8 cellular contexts compared by ENCODE assay signal in the genomic region with DNA sequence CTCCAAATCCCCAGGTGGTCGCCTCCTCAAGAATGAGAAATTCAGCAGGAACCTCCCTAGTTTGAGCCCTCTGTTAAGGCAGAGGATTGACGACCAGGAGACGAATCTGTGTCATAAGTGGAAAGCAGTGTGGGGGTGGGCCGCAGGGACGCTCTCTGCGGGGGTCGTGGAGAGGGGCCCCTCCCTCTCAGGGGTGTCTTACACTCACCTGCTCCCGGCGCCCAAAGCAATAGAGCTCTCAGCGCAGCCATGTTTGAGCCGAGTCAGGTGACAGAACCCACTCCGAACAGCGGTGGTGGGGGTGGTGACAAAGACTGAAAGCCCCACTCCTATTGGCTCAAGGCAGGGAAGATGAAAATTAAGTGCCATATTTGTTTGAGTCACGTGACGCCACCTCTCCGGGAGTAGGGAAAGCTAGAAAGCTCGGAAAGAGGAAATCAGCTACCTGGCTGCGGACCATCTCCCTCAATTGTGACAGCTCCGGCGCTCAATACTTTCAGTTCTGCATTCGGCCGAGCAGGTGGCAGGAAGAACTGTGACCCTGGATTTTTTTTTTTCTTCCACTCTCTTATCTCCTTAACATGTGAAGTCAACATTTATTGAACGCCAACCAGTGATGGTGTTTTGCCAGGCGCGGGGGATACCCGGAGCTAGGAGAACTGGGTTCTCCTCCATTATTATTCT. TPM values are rescaled to one million over a fixed set of nuclear protein-coding genes. Genes with fewer than 3 reads are reported as not detected.
DNase-seq lines count a peak whose midpoint lies in the region; ATAC-seq lines count a peak whose summit lies in the region.

A gene (minus strand): TSS at position 265 of the 684 bp plus-strand sequence. CDS start 627 bp downstream, outside the sequence.

- peaks cover 18% of the 10 kb centered on the region for H3K36me3 ChIP-seq in CD8-positive, alpha-beta memory T cell (ENCODE audit: insufficient read depth, low read length)

- H3K9me3 Mint-ChIP-seq in CD8-positive, alpha-beta memory T cell: no peaks in the 10 kb centered on the region
- no peaks in the 10 kb centered on the region for H3K9me3 Mint-ChIP-seq in effector memory CD8-positive, alpha-beta T cell

- H3K4me1 ChIP-seq in CD8-positive, alpha-beta memory T cell (ENCODE audit: insufficient read depth, low read length): peaks cover 39% of the 10 kb centered on the region

- CTCF ChIA-PET in CD8-positive, alpha-beta memory T cell (lab: Charles Lee): interaction anchor here (0.9 to 1.3 kb wide), 3 partner anchors 10 to 998 kb away, joined by 3 to 5 read pairs (median 3); no protein-coding TSS in a partner anchor

- POLR2A ChIA-PET in CD8-positive, alpha-beta memory T cell (lab: Charles Lee): interaction anchor here (0.7 to 1.2 kb wide), 4 partner anchors 121 to 979 kb away, joined by 3 read pairs; a partner anchor contains a TSS

- no peaks in the 10 kb centered on the region for H3K27me3 ChIP-seq in CD8-positive, alpha-beta memory T cell (ENCODE audit: insufficient read depth, low read length, poor library complexity, severe bottlenecking)

- H3K4me3 Mint-ChIP-seq in CD8-positive, alpha-beta memory T cell: peak within 1 kb of the TSS; percentile 96 to 99 (median 98)
- peak within 1 kb of the TSS; percentile 97 for H3K4me3 Mint-ChIP-seq in effector memory CD8-positive, alpha-beta T cell

- peak; percentile 83 to 92 (median 89) for DNase-seq in CD8-positive, alpha-beta memory T cell
- DNase-seq in HS-5 (ENCODE audit: low read depth) (peak; percentile 78), medulla oblongata (ENCODE audit: extremely low spot score) (peak; percentile 98)
- peak; percentile 88 for DNase-seq in NK-92 treated with Interleukin-12 subunit alpha and Interleukin-12 subunit beta, amount 100 ng/mL, for 24 hours (lab: John Stamatoyannopoulos, UW)
- DNase-seq in activated CD8-positive, alpha-beta memory T cell treated with anti-CD3 and anti-CD28 coated beads for 24 hours: peak; percentile 89
- peak; percentile 80 to 85 (median 83) for DNase-seq in effector memory CD8-positive, alpha-beta T cell
- DNase-seq in stimulated activated CD8-positive, alpha-beta memory T cell treated with anti-CD3 and anti-CD28 coated beads, Interleukin-12 subunit alpha, Interleukin-12 subunit beta, amount 100 ng/mL, for 1 hour (ENCODE audit: low read depth): peak; percentile 79

- peak within 1 kb of the TSS; percentile 97 for H3K4me3 ChIP-seq in CD8-positive, alpha-beta memory T cell (ENCODE audit: low read length)

- H3K27me3 Mint-ChIP-seq in CD8-positive, alpha-beta memory T cell: peaks cover 0 to 5% of the 10 kb centered on the region in 2 donors
- H3K27me3 Mint-ChIP-seq in effector memory CD8-positive, alpha-beta T cell: no peaks in the 10 kb centered on the region

- peaks cover 0 to 35% (median 4%) of the 10 kb centered on the region in 3 donors for H3K36me3 Mint-ChIP-seq in CD8-positive, alpha-beta memory T cell
- H3K36me3 Mint-ChIP-seq in effector memory CD8-positive, alpha-beta T cell (ENCODE audit: insufficient read depth): peaks cover 26% of the 10 kb centered on the region

- no peaks in the 10 kb centered on the region for H3K9me3 ChIP-seq in CD8-positive, alpha-beta memory T cell (ENCODE audit: low read length)

- peak within 1 kb of the TSS; percentile 67 for H3K27ac ChIP-seq in CD8-positive, alpha-beta memory T cell (ENCODE audit: low read depth, low read length)

- peaks cover 44 to 59% (median 59%) of the 10 kb centered on the region in 3 donors for H3K4me1 Mint-ChIP-seq in CD8-positive, alpha-beta memory T cell
- H3K4me1 Mint-ChIP-seq in effector memory CD8-positive, alpha-beta T cell (ENCODE audit: low read depth in 2 of 2): peaks cover 28 to 39% of the 10 kb centered on the region in 2 donors

- peak; percentile 66 for ATAC-seq in GM19468 (IDR thresholded peaks at IDR 0.05; ENCODE audit: extremely low read depth, unreplicated experiment)
- ATAC-seq in effector memory CD8-positive, alpha-beta T cell (replicated peaks): peak; percentile 92

- peak within 1 kb of the TSS; percentile 84 to 99 (median 96) for H3K27ac Mint-ChIP-seq in CD8-positive, alpha-beta memory T cell
- H3K27ac Mint-ChIP-seq in effector memory CD8-positive, alpha-beta T cell: peak within 1 kb of the TSS; percentile 94 to 97

RNA-seq across cellular contexts. Expression of the gene that starts here (rescaled TPM):
- 10 to 100 TPM; 19.0 to 19.9 TPM for total RNA-seq in CD8-positive, alpha-beta memory T cell
- 4.1 TPM for polyA plus RNA-seq in CD8-positive, alpha-beta memory T cell

Comparison
In these comparisons a context has a peak if more than half of its experiments do, and no peak if none do; other contexts are left out.
1. Peak in every context shown above with its lines: DNase-seq, ATAC-seq, H3K4me3 ChIP-seq and H3K27ac ChIP-seq.